ENCODE assay signal across 1 cellular context in genomic region chr17:753407-753806, GRCh38.
TF ChIP-seq lines count a peak whose summit lies in the region.

No MANE protein-coding gene starts in this region.

TF ChIP-seq in WTC11, 78 proteins besides CTCF, POLR2A, EP300 and RAD21 (continued from another document):
- TF ChIP-seq, protein P1, sequence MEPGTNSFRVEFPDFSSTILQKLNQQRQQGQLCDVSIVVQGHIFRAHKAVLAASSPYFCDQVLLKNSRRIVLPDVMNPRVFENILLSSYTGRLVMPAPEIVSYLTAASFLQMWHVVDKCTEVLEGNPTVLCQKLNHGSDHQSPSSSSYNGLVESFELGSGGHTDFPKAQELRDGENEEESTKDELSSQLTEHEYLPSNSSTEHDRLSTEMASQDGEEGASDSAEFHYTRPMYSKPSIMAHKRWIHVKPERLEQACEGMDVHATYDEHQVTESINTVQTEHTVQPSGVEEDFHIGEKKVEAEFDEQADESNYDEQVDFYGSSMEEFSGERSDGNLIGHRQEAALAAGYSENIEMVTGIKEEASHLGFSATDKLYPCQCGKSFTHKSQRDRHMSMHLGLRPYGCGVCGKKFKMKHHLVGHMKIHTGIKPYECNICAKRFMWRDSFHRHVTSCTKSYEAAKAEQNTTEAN (CRISPR knock-in tag; IDR thresholded peaks at IDR 0.05), result no peak
- no peak for TF ChIP-seq FOXP1 (CRISPR knock-in tag; IDR thresholded peaks at IDR 0.05; ENCODE audit: borderline replicate concordance)
- no peak for TF ChIP-seq ESRRA (CRISPR knock-in tag; IDR thresholded peaks at IDR 0.05; ENCODE audit: borderline replicate concordance)
- TF ChIP-seq NFE2L1 (CRISPR knock-in tag; IDR thresholded peaks at IDR 0.05), result no peak
- no peak for TF ChIP-seq JUN (CRISPR knock-in tag; IDR thresholded peaks at IDR 0.05)
- no peak for TF ChIP-seq ATF6 (CRISPR knock-in tag; IDR thresholded peaks at IDR 0.05)
- TF ChIP-seq ZNF232 (CRISPR knock-in tag; IDR thresholded peaks at IDR 0.05), result no peak
- TF ChIP-seq RELA (CRISPR knock-in tag; IDR thresholded peaks at IDR 0.05; ENCODE audit: borderline replicate concordance), result no peak
- TF ChIP-seq ZNF423 (CRISPR knock-in tag; IDR thresholded peaks at IDR 0.05), result no peak
TF ChIP-seq in WTC11: peak in this region for 0.
